Comparison of ENCODE assay signal across 10 cellular contexts in genomic region chr17:77474292-77474988, GRCh38.
A peak's percentile ranks its signal among the peaks of the same experiment; 100 is the strongest.
DNase-seq lines count a peak whose midpoint lies in the region; ATAC-seq lines count a peak whose summit lies in the region.
"Had no signal": no experiment of that assay in that cellular context is flagged by ENCODE, and none has a peak within 500 bp of the region (broad histone marks: within the 10 kb centered on the region; RNA-seq: fewer than 3 reads in every experiment).

No MANE protein-coding gene starts in this region.

- H3K36me3 Mint-ChIP-seq in activated T-cell treated with anti-CD3 and anti-CD28 coated beads, Interleukin-2, amount 50 U/mL, for 72 hours (ENCODE audit: insufficient read depth in 2 of 2) = peaks cover 14 to 30% of the 10 kb centered on the region in 2 donors
- peaks cover 78% of the 10 kb centered on the region for H3K36me3 Mint-ChIP-seq in activated CD8-positive, alpha-beta T cell treated with anti-CD3 and anti-CD28 coated beads, Interleukin-2, amount 10 ng/mL, durations not matched to agents 7 days and 5 days (ENCODE audit: low read depth)

- H3K36me3 ChIP-seq in stomach smooth muscle (ENCODE audit: control insufficient read depth in 2 of 2, insufficient read depth in 2 of 2, low read length in 2 of 2) = peaks cover 0 to 4% of the 10 kb centered on the region in 2 donors

- H3K9ac ChIP-seq in stomach smooth muscle (ENCODE audit: low read length in 2 of 2) = peak overlapping the region in 1 of 2 donors; percentile 12
- H3K9ac ChIP-seq: parathyroid adenoma had no signal

- ATAC-seq in activated T-cell treated with anti-CD3 and anti-CD28 coated beads, Interleukin-2, amount 50 U/mL, for 72 hours (replicated peaks in 1 of 2) = no peak
- no peak for ATAC-seq in activated CD8-positive, alpha-beta T cell treated with anti-CD3 and anti-CD28 coated beads, Interleukin-2, amount 10 ng/mL, durations not matched to agents 7 days and 5 days
- no peak for ATAC-seq in GM21447 (IDR thresholded peaks at IDR 0.05; ENCODE audit: unreplicated experiment)

- H3K9me3 Mint-ChIP-seq in activated T-cell treated with anti-CD3 and anti-CD28 coated beads, Interleukin-2, amount 50 U/mL, for 72 hours = peaks cover 9 to 10% of the 10 kb centered on the region in 2 donors
- no peaks in the 10 kb centered on the region for H3K9me3 Mint-ChIP-seq in activated CD8-positive, alpha-beta T cell treated with anti-CD3 and anti-CD28 coated beads, Interleukin-2, amount 10 ng/mL, durations not matched to agents 7 days and 5 days (ENCODE audit: insufficient read depth)

- POLR2A ChIA-PET in activated CD8-positive, alpha-beta T cell treated with anti-CD3 and anti-CD28 coated beads, Interleukin-2, amount 10 ng/mL, durations not matched to agents 7 days and 5 days (lab: Charles Lee) = interaction anchor here (0.6 to 1.9 kb wide), 14 partner anchors 9 to 607 kb away, joined by 3 to 7 read pairs (median 3); no protein-coding TSS in a partner anchor

- peak overlapping the region in 1 of 2 donors; percentile 29 for H3K4me3 ChIP-seq in stomach smooth muscle (ENCODE audit: low read length in 2 of 2)

- no peak for DNase-seq in activated T-cell treated with anti-CD3 and anti-CD28 coated beads, Interleukin-2, amount 50 U/mL, for 72 hours
- DNase-seq in activated T-cell treated with anti-CD3 and anti-CD28 coated beads, Interleukin-2, amount 50 U/mL, for 48 hours = no peak
- DNase-seq in activated CD8-positive, alpha-beta T cell treated with anti-CD3 and anti-CD28 coated beads, Interleukin-2, amount 10 ng/mL, durations not matched to agents 7 days and 5 days = no peak
- DNase-seq in glomerular visceral epithelial cell (ENCODE audit: extremely low spot score) (peak; percentile 57), NCI-H2107 treated with DMSO at 0.1 percent for 48 hours (lab: John Stamatoyannopoulos, UW; ENCODE audit: unreplicated experiment) (no peak), NOMO-1 treated with DMSO at 0.1 percent for 48 hours (lab: John Stamatoyannopoulos, UW; ENCODE audit: unreplicated experiment) (no peak)
- DNase-seq: NCI-H345 had no signal

- peaks cover 91% of the 10 kb centered on the region for H3K4me1 ChIP-seq in stomach smooth muscle (ENCODE audit: control insufficient read depth, insufficient read depth, low read length)

- H3K9me3 ChIP-seq in stomach smooth muscle (ENCODE audit: control insufficient read depth in 2 of 2, low read length in 2 of 2) = no peaks in the 10 kb centered on the region

- H3K27me3 ChIP-seq in stomach smooth muscle (ENCODE audit: control insufficient read depth in 1 of 2, insufficient read depth in 2 of 2, low read length in 2 of 2) = no peaks in the 10 kb centered on the region

- H3K27ac Mint-ChIP-seq in activated T-cell treated with anti-CD3 and anti-CD28 coated beads, Interleukin-2, amount 50 U/mL, for 72 hours = peak overlapping the region; percentile 84
- H3K27ac Mint-ChIP-seq in activated CD8-positive, alpha-beta T cell treated with anti-CD3 and anti-CD28 coated beads, Interleukin-2, amount 10 ng/mL, durations not matched to agents 7 days and 5 days = peak overlapping the region; percentile 77

- peak overlapping the region; percentile 72 to 77 for H3K4me3 Mint-ChIP-seq in activated T-cell treated with anti-CD3 and anti-CD28 coated beads, Interleukin-2, amount 50 U/mL, for 72 hours
- H3K4me3 Mint-ChIP-seq in activated CD8-positive, alpha-beta T cell treated with anti-CD3 and anti-CD28 coated beads, Interleukin-2, amount 10 ng/mL, durations not matched to agents 7 days and 5 days = no peak overlapping the region

- H3K4me1 Mint-ChIP-seq in activated T-cell treated with anti-CD3 and anti-CD28 coated beads, Interleukin-2, amount 50 U/mL, for 72 hours (ENCODE audit: low read depth) = peaks cover 98% of the 10 kb centered on the region
- H3K4me1 Mint-ChIP-seq in activated CD8-positive, alpha-beta T cell treated with anti-CD3 and anti-CD28 coated beads, Interleukin-2, amount 10 ng/mL, durations not matched to agents 7 days and 5 days (ENCODE audit: low read depth) = peaks cover 99% of the 10 kb centered on the region

- peak overlapping the region; percentile 94 for H3K27ac ChIP-seq in stomach smooth muscle (ENCODE audit: low read length)
- H3K27ac ChIP-seq: parathyroid adenoma had no signal

- CTCF ChIA-PET in activated CD8-positive, alpha-beta T cell treated with anti-CD3 and anti-CD28 coated beads, Interleukin-2, amount 10 ng/mL, durations not matched to agents 7 days and 5 days (lab: Charles Lee) = interaction anchor here (0.7 to 3.7 kb wide), 8 partner anchors 16 to 142 kb away, joined by 4 to 45 read pairs (median 8); no protein-coding TSS in a partner anchor

- H3K27me3 Mint-ChIP-seq in activated T-cell treated with anti-CD3 and anti-CD28 coated beads, Interleukin-2, amount 50 U/mL, for 72 hours (ENCODE audit: low read depth) = no peaks in the 10 kb centered on the region
- H3K27me3 Mint-ChIP-seq in activated CD8-positive, alpha-beta T cell treated with anti-CD3 and anti-CD28 coated beads, Interleukin-2, amount 10 ng/mL, durations not matched to agents 7 days and 5 days (ENCODE audit: low read depth) = no peaks in the 10 kb centered on the region
